In the genomic region with DNA sequence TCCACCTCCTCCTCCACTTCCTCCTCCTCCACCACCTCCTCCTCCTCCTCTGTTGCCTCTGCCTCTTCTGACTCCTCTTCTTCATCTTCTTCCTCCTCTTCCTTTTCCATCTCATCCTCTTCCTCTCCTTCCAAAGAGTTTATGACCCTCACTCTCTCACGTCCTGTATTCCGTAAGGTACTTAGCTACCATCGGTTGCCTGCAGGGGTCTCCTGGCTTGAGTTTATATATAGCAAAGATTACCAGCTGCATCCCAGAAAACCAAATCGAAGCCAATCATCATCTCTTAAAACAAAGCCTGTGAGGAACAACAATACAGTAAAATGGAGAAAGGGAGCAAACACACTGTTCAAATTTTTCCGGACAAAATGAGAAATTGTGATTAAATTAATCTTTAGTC, we compare ENCODE assay signal across 18 cellular contexts.
DNase-seq lines count a peak whose midpoint lies in the region; ATAC-seq and TF ChIP-seq lines count a peak whose summit lies in the region.
"Had no signal": no experiment of that assay in that cellular context is flagged by ENCODE, and none has a peak within 500 bp of the region (broad histone marks: within the 10 kb centered on the region; RNA-seq: fewer than 3 reads in every experiment).

No MANE protein-coding gene starts in this region.

- no peaks in the 10 kb centered on the region for H3K9me3 ChIP-seq in endodermal cell (ENCODE audit: control insufficient read depth, low read length)
- H3K9me3 ChIP-seq: BLaER1 had no signal

- no peaks in the 10 kb centered on the region for H3F3A ChIP-seq in GM23338 (replicated peaks; ENCODE audit: low read depth)

- peak; percentile 48 for DNase-seq in GM23338 (ENCODE audit: low spot score)
- peak; percentile 32 for DNase-seq in SK-MEL-5 (ENCODE audit: low read depth, low spot score)
- peak; percentile 48 for DNase-seq in endodermal cell
- DNase-seq in neural crest cell (ENCODE audit: low read depth, low spot score) = no peak
- no peak for DNase-seq in COR-L47 (lab: John Stamatoyannopoulos, UW)
- no peak for DNase-seq in stimulated activated CD4-positive, alpha-beta T cell treated with anti-CD3 and anti-CD28 coated beads, Interleukin-1b, Interleukin-23, amount 100 ng/mL, for 48 hours
- DNase-seq: 8988T; CD4-positive, alpha-beta memory T cell; DMS 273 treated with DMSO at 0.1 percent for 48 hours; GDM1; GOT3; HCEC 1CT; HFFc6; IMR-90 had no signal

- H3K4me3 Mint-ChIP-seq in GM23338 (no peak overlapping the region), endodermal cell (no peak overlapping the region), neural crest cell (no peak overlapping the region)
- no peak overlapping the region for H3K4me3 Mint-ChIP-seq in activated T-helper 17 cell treated with anti-CD3 and anti-CD28 coated beads, Interleukin-2, amount 50 U/mL, for 72 hours
- H3K4me3 Mint-ChIP-seq: CD14-positive monocyte; CD4-positive, alpha-beta memory T cell; HFFc6 had no signal

- H3K79me2 ChIP-seq in GM23338 (replicated peaks; ENCODE audit: insufficient read depth) = no peaks in the 10 kb centered on the region

- H3K27ac Mint-ChIP-seq in GM23338 (no peak overlapping the region), endodermal cell (no peak overlapping the region), neural crest cell (ENCODE audit: unreplicated experiment) (peak overlapping the region; percentile 32)
- H3K27ac Mint-ChIP-seq in activated T-helper 17 cell treated with anti-CD3 and anti-CD28 coated beads, Interleukin-2, amount 50 U/mL, for 72 hours = no peak overlapping the region
- H3K27ac Mint-ChIP-seq: CD14-positive monocyte; CD4-positive, alpha-beta memory T cell; HFFc6 had no signal

- H3K27me3 ChIP-seq in GM23338 (ENCODE audit: insufficient read depth) (no peaks in the 10 kb centered on the region), endodermal cell (ENCODE audit: control insufficient read depth, insufficient read depth, low read length, poor library complexity, severe bottlenecking) (no peaks in the 10 kb centered on the region)
- H3K27me3 ChIP-seq: BLaER1 had no signal

- H2AFZ ChIP-seq in GM23338 = no peak overlapping the region

- peaks cover 2% of the 10 kb centered on the region; the same call in 2 of the 3 replicates for H3K9me3 Mint-ChIP-seq in GM23338
- no peaks in the 10 kb centered on the region for H3K9me3 Mint-ChIP-seq in endodermal cell
- peaks cover 21% of the 10 kb centered on the region for H3K9me3 Mint-ChIP-seq in neural crest cell
- peaks cover 6% of the 10 kb centered on the region for H3K9me3 Mint-ChIP-seq in activated T-helper 17 cell treated with anti-CD3 and anti-CD28 coated beads, Interleukin-2, amount 50 U/mL, for 72 hours

- H4K20me1 ChIP-seq in GM23338 (replicated peaks; ENCODE audit: insufficient read depth) = no peaks in the 10 kb centered on the region; the same call in 1 of the 2 replicates
- H4K20me1 ChIP-seq: BLaER1 had no signal

- no peaks in the 10 kb centered on the region for H3K4me1 Mint-ChIP-seq in GM23338
- H3K4me1 Mint-ChIP-seq in endodermal cell = no peaks in the 10 kb centered on the region
- no peaks in the 10 kb centered on the region for H3K4me1 Mint-ChIP-seq in neural crest cell
- no peaks in the 10 kb centered on the region for H3K4me1 Mint-ChIP-seq in activated T-helper 17 cell treated with anti-CD3 and anti-CD28 coated beads, Interleukin-2, amount 50 U/mL, for 72 hours
- H3K4me1 Mint-ChIP-seq: CD14-positive monocyte; CD4-positive, alpha-beta memory T cell had no signal

- H3K4me2 ChIP-seq in GM23338 = no peak overlapping the region
- H3K4me2 ChIP-seq: BLaER1 had no signal

- H3K27ac ChIP-seq in GM23338 (ENCODE audit: low read depth) (no peak overlapping the region), endodermal cell (ENCODE audit: low read depth, low read length) (no peak overlapping the region)
- H3K27ac ChIP-seq: BLaER1 had no signal

- peak; percentile 39 to 51 for TF ChIP-seq CTCF in GM23338 (conservative IDR thresholded peaks at IDR 0.05; ENCODE audit: low read depth in 2 of 2)
- peak; percentile 65 for TF ChIP-seq CTCF in endodermal cell (conservative IDR thresholded peaks at IDR 0.05)
- no peak for TF ChIP-seq CTCF in neural crest cell (conservative IDR thresholded peaks at IDR 0.05)

- H3K9me2 ChIP-seq in GM23338 (ENCODE audit: insufficient read depth) = peaks cover 9% of the 10 kb centered on the region

- H3K36me3 Mint-ChIP-seq in GM23338 (ENCODE audit: low read depth) (no peaks in the 10 kb centered on the region), endodermal cell (ENCODE audit: low read depth) (no peaks in the 10 kb centered on the region), neural crest cell (ENCODE audit: low read depth) (no peaks in the 10 kb centered on the region)
- no peaks in the 10 kb centered on the region for H3K36me3 Mint-ChIP-seq in activated T-helper 17 cell treated with anti-CD3 and anti-CD28 coated beads, Interleukin-2, amount 50 U/mL, for 72 hours (ENCODE audit: low read depth)
- H3K36me3 Mint-ChIP-seq: CD14-positive monocyte; CD4-positive, alpha-beta memory T cell had no signal

- H3K4me3 ChIP-seq in GM23338 (no peak overlapping the region), endodermal cell (ENCODE audit: low read length) (no peak overlapping the region)
- H3K4me3 ChIP-seq: BLaER1, K562 had no signal

- H3K9ac ChIP-seq in endodermal cell (ENCODE audit: extremely low read depth, low read length, poor library complexity, severe bottlenecking) = no peak overlapping the region
- H3K9ac ChIP-seq: BLaER1 had no signal

- no peaks in the 10 kb centered on the region for H3K4me1 ChIP-seq in GM23338 (ENCODE audit: insufficient read depth)
- H3K4me1 ChIP-seq in endodermal cell (ENCODE audit: control insufficient read depth, insufficient read depth, low read length) = no peaks in the 10 kb centered on the region
- H3K4me1 ChIP-seq: BLaER1 had no signal

- 82 to 90% methylated on average over 4 to 5 of the region's 5 CpGs for WGBS in endodermal cell (ENCODE audit: insufficient coverage in 1 of 2, insufficient read length in 1 of 2), 2 experiments

- in situ Hi-C loops in SK-MEL-5 (cut with HindIII; ENCODE audit: low pct_unique_long_range_greater_than_20kb, low sequenced_read_pairs) = no loop called here

- peaks cover 2% of the 10 kb centered on the region for H3K27me3 Mint-ChIP-seq in GM23338 (ENCODE audit: insufficient read depth, low read depth, poor library complexity)
- H3K27me3 Mint-ChIP-seq in endodermal cell (ENCODE audit: insufficient read depth) = no peaks in the 10 kb centered on the region
- H3K27me3 Mint-ChIP-seq in neural crest cell (ENCODE audit: low read depth) = no peaks in the 10 kb centered on the region
- no peaks in the 10 kb centered on the region for H3K27me3 Mint-ChIP-seq in activated T-helper 17 cell treated with anti-CD3 and anti-CD28 coated beads, Interleukin-2, amount 50 U/mL, for 72 hours
- H3K27me3 Mint-ChIP-seq: CD4-positive, alpha-beta memory T cell had no signal

- peak; percentile 56 for ATAC-seq in GM23338
- no peak for ATAC-seq in activated T-helper 17 cell treated with anti-CD3 and anti-CD28 coated beads, Interleukin-2, amount 50 U/mL, for 72 hours (replicated peaks)
- ATAC-seq: K562 had no signal

- no peaks in the 10 kb centered on the region for H3K36me3 ChIP-seq in GM23338 (ENCODE audit: insufficient read depth)
- H3K36me3 ChIP-seq in endodermal cell (ENCODE audit: control insufficient read depth, insufficient read depth, low read length) = no peaks in the 10 kb centered on the region
- H3K36me3 ChIP-seq: BLaER1 had no signal

TF ChIP-seq in GM23338, 12 proteins besides CTCF, POLR2A, EP300 and RAD21 (continues in another document):
- TF ChIP-seq ETS1 (IDR thresholded peaks at IDR 0.05) = no peak
- TF ChIP-seq, protein P1, sequence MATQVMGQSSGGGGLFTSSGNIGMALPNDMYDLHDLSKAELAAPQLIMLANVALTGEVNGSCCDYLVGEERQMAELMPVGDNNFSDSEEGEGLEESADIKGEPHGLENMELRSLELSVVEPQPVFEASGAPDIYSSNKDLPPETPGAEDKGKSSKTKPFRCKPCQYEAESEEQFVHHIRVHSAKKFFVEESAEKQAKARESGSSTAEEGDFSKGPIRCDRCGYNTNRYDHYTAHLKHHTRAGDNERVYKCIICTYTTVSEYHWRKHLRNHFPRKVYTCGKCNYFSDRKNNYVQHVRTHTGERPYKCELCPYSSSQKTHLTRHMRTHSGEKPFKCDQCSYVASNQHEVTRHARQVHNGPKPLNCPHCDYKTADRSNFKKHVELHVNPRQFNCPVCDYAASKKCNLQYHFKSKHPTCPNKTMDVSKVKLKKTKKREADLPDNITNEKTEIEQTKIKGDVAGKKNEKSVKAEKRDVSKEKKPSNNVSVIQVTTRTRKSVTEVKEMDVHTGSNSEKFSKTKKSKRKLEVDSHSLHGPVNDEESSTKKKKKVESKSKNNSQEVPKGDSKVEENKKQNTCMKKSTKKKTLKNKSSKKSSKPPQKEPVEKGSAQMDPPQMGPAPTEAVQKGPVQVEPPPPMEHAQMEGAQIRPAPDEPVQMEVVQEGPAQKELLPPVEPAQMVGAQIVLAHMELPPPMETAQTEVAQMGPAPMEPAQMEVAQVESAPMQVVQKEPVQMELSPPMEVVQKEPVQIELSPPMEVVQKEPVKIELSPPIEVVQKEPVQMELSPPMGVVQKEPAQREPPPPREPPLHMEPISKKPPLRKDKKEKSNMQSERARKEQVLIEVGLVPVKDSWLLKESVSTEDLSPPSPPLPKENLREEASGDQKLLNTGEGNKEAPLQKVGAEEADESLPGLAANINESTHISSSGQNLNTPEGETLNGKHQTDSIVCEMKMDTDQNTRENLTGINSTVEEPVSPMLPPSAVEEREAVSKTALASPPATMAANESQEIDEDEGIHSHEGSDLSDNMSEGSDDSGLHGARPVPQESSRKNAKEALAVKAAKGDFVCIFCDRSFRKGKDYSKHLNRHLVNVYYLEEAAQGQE (IDR thresholded peaks at IDR 0.05; ENCODE audit: unreplicated experiment) = no peak
- no peak for TF ChIP-seq NANOG (IDR thresholded peaks at IDR 0.05; ENCODE audit: borderline replicate concordance)
- no peak for TF ChIP-seq POLR2AphosphoS5 (IDR thresholded peaks at IDR 0.05; ENCODE audit: low read depth)
- TF ChIP-seq EZH2 (IDR thresholded peaks at IDR 0.05; ENCODE audit: low read depth, unreplicated experiment) = no peak
- no peak for TF ChIP-seq CREB1 (CRISPR knock-in tag; IDR thresholded peaks at IDR 0.05; ENCODE audit: low read depth)
- TF ChIP-seq EZH2phosphoT487 (IDR thresholded peaks at IDR 0.05; ENCODE audit: unreplicated experiment) = no peak
- TF ChIP-seq ZNF331 (CRISPR knock-in tag; IDR thresholded peaks at IDR 0.05; ENCODE audit: low read depth) = no peak
- TF ChIP-seq STAT1 (IDR thresholded peaks at IDR 0.05; ENCODE audit: unreplicated experiment) = no peak
- no peak for TF ChIP-seq ZNF114 (CRISPR knock-in tag; IDR thresholded peaks at IDR 0.05)

Comparison
In these comparisons a context has a peak if more than half of its experiments do, and no peak if none do; other contexts are left out.
1. DNase-seq: peak in GM23338 (single experiment), SK-MEL-5 (single experiment) and endodermal cell (single experiment); none in neural crest cell (single experiment), COR-L47 (single experiment) and stimulated activated CD4-positive, alpha-beta T cell treated with anti-CD3 and anti-CD28 coated beads, Interleukin-1b, Interleukin-23, amount 100 ng/mL, for 48 hours (single experiment).